In genomic region chr7:27220440-27220955, GRCh38 we compare ENCODE assay signal across 1 cellular context.
TF ChIP-seq lines count a peak whose summit lies in the region.

No MANE protein-coding gene starts in this region.

TF ChIP-seq in GM23338, 12 proteins besides CTCF, POLR2A, EP300 and RAD21 (continued from another document):
- TF ChIP-seq, protein P1, sequence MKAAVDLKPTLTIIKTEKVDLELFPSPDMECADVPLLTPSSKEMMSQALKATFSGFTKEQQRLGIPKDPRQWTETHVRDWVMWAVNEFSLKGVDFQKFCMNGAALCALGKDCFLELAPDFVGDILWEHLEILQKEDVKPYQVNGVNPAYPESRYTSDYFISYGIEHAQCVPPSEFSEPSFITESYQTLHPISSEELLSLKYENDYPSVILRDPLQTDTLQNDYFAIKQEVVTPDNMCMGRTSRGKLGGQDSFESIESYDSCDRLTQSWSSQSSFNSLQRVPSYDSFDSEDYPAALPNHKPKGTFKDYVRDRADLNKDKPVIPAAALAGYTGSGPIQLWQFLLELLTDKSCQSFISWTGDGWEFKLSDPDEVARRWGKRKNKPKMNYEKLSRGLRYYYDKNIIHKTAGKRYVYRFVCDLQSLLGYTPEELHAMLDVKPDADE (IDR thresholded peaks at IDR 0.05) = no peak
- TF ChIP-seq JUNB (IDR thresholded peaks at IDR 0.05; ENCODE audit: unreplicated experiment) (no peak), REST (IDR thresholded peaks at IDR 0.05; ENCODE audit: unreplicated experiment) (no peak), EZH2 (IDR thresholded peaks at IDR 0.05; ENCODE audit: low read depth, unreplicated experiment) (peak; percentile 69), CREB1 (CRISPR knock-in tag; IDR thresholded peaks at IDR 0.05; ENCODE audit: low read depth) (no peak), STAT1 (IDR thresholded peaks at IDR 0.05; ENCODE audit: unreplicated experiment) (no peak), ZNF114 (CRISPR knock-in tag; IDR thresholded peaks at IDR 0.05) (no peak), EZH2phosphoT487 (IDR thresholded peaks at IDR 0.05; ENCODE audit: unreplicated experiment) (peak; percentile 91)
TF ChIP-seq in GM23338: peak in this region for 2.
